In the genomic region with DNA sequence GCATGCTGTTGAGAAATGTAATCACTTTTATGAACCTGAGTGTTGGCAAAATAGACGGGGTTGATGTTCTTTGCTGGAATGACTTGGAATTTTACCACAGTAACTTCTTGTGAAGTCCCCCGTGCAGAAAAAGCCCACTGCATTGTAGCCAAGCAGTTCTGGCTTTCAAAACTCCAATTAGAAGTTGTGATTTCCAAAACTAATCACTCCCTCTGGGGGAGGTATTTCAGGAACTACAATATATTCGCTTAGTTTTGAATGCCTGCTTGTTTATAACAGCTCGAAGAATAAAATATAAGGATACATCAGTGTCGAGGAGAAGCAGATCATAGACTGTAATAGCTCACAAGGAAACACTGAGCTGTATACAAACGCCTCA, we compare ENCODE assay signal across 8 cellular contexts.
DNase-seq lines count a peak whose midpoint lies in the region; ATAC-seq and TF ChIP-seq lines count a peak whose summit lies in the region.

No MANE protein-coding gene starts in this region.

- no peak overlapping the region for H3K9ac ChIP-seq in SU-DHL-6 (ENCODE audit: low read length)

- no peaks in the 10 kb centered on the region for H4K20me1 ChIP-seq in SU-DHL-6 (ENCODE audit: low read depth, low read length)

- CTCF ChIA-PET in activated CD4-positive, alpha-beta T cell treated with anti-CD3 and anti-CD28 coated beads, Interleukin-2, amount 10 ng/mL, durations not matched to agents 7 days and 5 days (lab: Charles Lee) = interaction anchor here (0.5 to 1.4 kb wide), 2 partner anchors 33 to 110 kb away, joined by 3 to 5 read pairs; no protein-coding TSS in a partner anchor
- CTCF ChIA-PET in HEK293T (lab: Yijun Ruan, JAX) = interaction anchor here (1.5 to 2.0 kb wide), 2 partner anchors 86 to 185 kb away, joined by 5 to 8 read pairs; no protein-coding TSS in a partner anchor

- POLR2A ChIA-PET in activated CD4-positive, alpha-beta T cell treated with anti-CD3 and anti-CD28 coated beads, Interleukin-2, amount 10 ng/mL, durations not matched to agents 7 days and 5 days (lab: Charles Lee) = no interaction called here
- POLR2A ChIA-PET in HEK293T (lab: Yijun Ruan, JAX) = interaction anchor here (0.6 to 1.4 kb wide), 3 partner anchors 29 to 111 kb away, joined by 3 read pairs; no protein-coding TSS in a partner anchor

- H3K79me2 ChIP-seq in SU-DHL-6 (ENCODE audit: insufficient read depth, low read length) = no peaks in the 10 kb centered on the region

- peaks cover 8% of the 10 kb centered on the region for H3K4me1 ChIP-seq in foreskin keratinocyte
- H3K4me1 ChIP-seq in psoas muscle = peaks cover 44% of the 10 kb centered on the region

- H3K4me3 ChIP-seq in SU-DHL-6 (ENCODE audit: insufficient read depth, low read length, poor library complexity, severe bottlenecking) (no peak overlapping the region), psoas muscle (peak overlapping the region; percentile 84)

- peaks cover 16% of the 10 kb centered on the region for H3K27me3 Mint-ChIP-seq in activated CD4-positive, alpha-beta T cell treated with anti-CD3 and anti-CD28 coated beads, Interleukin-2, amount 10 ng/mL, durations not matched to agents 7 days and 5 days

- H3K27ac ChIP-seq in SU-DHL-6 (ENCODE audit: low read depth, low read length) (no peak overlapping the region), foreskin keratinocyte (peak overlapping the region; percentile 81), psoas muscle (peak overlapping the region; percentile 92)

- peak overlapping the region; percentile 25 for H3K4me2 ChIP-seq in SU-DHL-6 (ENCODE audit: low read depth, low read length, poor library complexity, severe bottlenecking)

- H3K9me2 ChIP-seq in SU-DHL-6 (replicated peaks; ENCODE audit: insufficient read depth, low read length) = no peaks in the 10 kb centered on the region

- peaks cover 9% of the 10 kb centered on the region for H3K4me1 Mint-ChIP-seq in activated CD4-positive, alpha-beta T cell treated with anti-CD3 and anti-CD28 coated beads, Interleukin-2, amount 10 ng/mL, durations not matched to agents 7 days and 5 days

- H3K36me3 ChIP-seq in SU-DHL-6 (ENCODE audit: low read length) (no peaks in the 10 kb centered on the region), psoas muscle (ENCODE audit: insufficient read depth in 1 of 2, low read depth in 1 of 2) (no peaks in the 10 kb centered on the region)

- no peak overlapping the region for H3K27ac Mint-ChIP-seq in activated CD4-positive, alpha-beta T cell treated with anti-CD3 and anti-CD28 coated beads, Interleukin-2, amount 10 ng/mL, durations not matched to agents 7 days and 5 days

- H3K27me3 ChIP-seq in SU-DHL-6 (ENCODE audit: low read length) (no peaks in the 10 kb centered on the region), foreskin keratinocyte (no peaks in the 10 kb centered on the region), psoas muscle (ENCODE audit: insufficient read depth in 3 of 3, low read length in 2 of 3) (no peaks in the 10 kb centered on the region)

- intact Hi-C loops in psoas muscle (cut with DNase I) = loop anchor here (5.0 to 10.0 kb wide), 3 partner anchors 44 to 112 kb away; partner anchors contain the start of gene PAM (in 1 of the 2)

- no peaks in the 10 kb centered on the region for H3F3A ChIP-seq in SU-DHL-6 (ENCODE audit: insufficient read depth)

- no peak for DNase-seq in activated CD4-positive, alpha-beta T cell treated with anti-CD3 and anti-CD28 coated beads, Interleukin-2, amount 10 ng/mL, durations not matched to agents 7 days and 5 days
- no peak for DNase-seq in activated CD4-positive, alpha-beta T cell treated with anti-CD3 and anti-CD28 coated beads for 48 hours
- DNase-seq in foreskin keratinocyte (peak in 1 of 2 donors; percentile 5), psoas muscle (no peak), HEK293T (ENCODE audit: extremely low spot score) (no peak), NCI-H82 (lab: John Stamatoyannopoulos, UW) (no peak), GM19240 (ENCODE audit: insufficient read length, low spot score) (no peak)

- no peak overlapping the region for H2AFZ ChIP-seq in SU-DHL-6 (ENCODE audit: low read depth, low read length, severe bottlenecking)

- TF ChIP-seq CTCF in SU-DHL-6 (IDR thresholded peaks at IDR 0.05; ENCODE audit: insufficient read depth, low read length, poor library complexity, severe bottlenecking) (no peak), foreskin keratinocyte (conservative IDR thresholded peaks at IDR 0.05) (no peak), psoas muscle (IDR thresholded peaks at IDR 0.05) (no peak)

- no peak for ATAC-seq in foreskin keratinocyte
- peak in 2 of 4 donors; percentile 9 to 11 for ATAC-seq in psoas muscle

- WGBS in psoas muscle, 3 donors = 0 to 1% (median 1%) methylated on average over 6 of the region's 6 CpGs

- H3K4me3 Mint-ChIP-seq in activated CD4-positive, alpha-beta T cell treated with anti-CD3 and anti-CD28 coated beads, Interleukin-2, amount 10 ng/mL, durations not matched to agents 7 days and 5 days = peak overlapping the region; percentile 58

- H3K9me3 ChIP-seq in SU-DHL-6 (ENCODE audit: insufficient read depth, low read length) (no peaks in the 10 kb centered on the region), psoas muscle (no peaks in the 10 kb centered on the region)

- peaks cover 2% of the 10 kb centered on the region for H3K9me3 Mint-ChIP-seq in activated CD4-positive, alpha-beta T cell treated with anti-CD3 and anti-CD28 coated beads, Interleukin-2, amount 10 ng/mL, durations not matched to agents 7 days and 5 days

- H3K36me3 Mint-ChIP-seq in activated CD4-positive, alpha-beta T cell treated with anti-CD3 and anti-CD28 coated beads, Interleukin-2, amount 10 ng/mL, durations not matched to agents 7 days and 5 days (ENCODE audit: low read depth) = peaks cover 12% of the 10 kb centered on the region

TF ChIP-seq in HEK293T, 16 proteins besides CTCF, POLR2A, EP300 and RAD21:
- TF ChIP-seq FOXA1 (IDR thresholded peaks at IDR 0.05) (no peak), ARNT (IDR thresholded peaks at IDR 0.05) (no peak), NFRKB (IDR thresholded peaks at IDR 0.05) (no peak), SP1 (IDR thresholded peaks at IDR 0.05) (no peak), ZNF384 (IDR thresholded peaks at IDR 0.05) (no peak), SUZ12 (IDR thresholded peaks at IDR 0.05) (no peak), ELF4 (IDR thresholded peaks at IDR 0.05) (no peak), LEF1 (IDR thresholded peaks at IDR 0.05; ENCODE audit: borderline replicate concordance) (no peak)
- TF ChIP-seq, protein P1, sequence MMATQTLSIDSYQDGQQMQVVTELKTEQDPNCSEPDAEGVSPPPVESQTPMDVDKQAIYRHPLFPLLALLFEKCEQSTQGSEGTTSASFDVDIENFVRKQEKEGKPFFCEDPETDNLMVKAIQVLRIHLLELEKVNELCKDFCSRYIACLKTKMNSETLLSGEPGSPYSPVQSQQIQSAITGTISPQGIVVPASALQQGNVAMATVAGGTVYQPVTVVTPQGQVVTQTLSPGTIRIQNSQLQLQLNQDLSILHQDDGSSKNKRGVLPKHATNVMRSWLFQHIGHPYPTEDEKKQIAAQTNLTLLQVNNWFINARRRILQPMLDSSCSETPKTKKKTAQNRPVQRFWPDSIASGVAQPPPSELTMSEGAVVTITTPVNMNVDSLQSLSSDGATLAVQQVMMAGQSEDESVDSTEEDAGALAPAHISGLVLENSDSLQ (IDR thresholded peaks at IDR 0.05) = no peak
